Comparison of ENCODE assay signal across 18 cellular contexts in genomic region chr11:114089748-114090147, GRCh38. TPM values are rescaled to one million over a fixed set of nuclear protein-coding genes. Genes with fewer than 3 reads are reported as not detected.
DNase-seq lines count a peak whose midpoint lies in the region; ATAC-seq and TF ChIP-seq lines count a peak whose summit lies in the region.
"Had no signal": no experiment of that assay in that cellular context is flagged by ENCODE, and none has a peak within 500 bp of the region (broad histone marks: within the 10 kb centered on the region; RNA-seq: fewer than 3 reads in every experiment).

No MANE protein-coding gene starts in this region.

- H3K36me3 ChIP-seq in upper lobe of left lung: peaks cover 0 to 66% (median 33%) of the 10 kb centered on the region in 4 donors

- H3K4me1 ChIP-seq in upper lobe of left lung: peaks cover 92 to 98% (median 96%) of the 10 kb centered on the region in 4 donors

- peaks cover 5% of the 10 kb centered on the region for H3K9me3 Mint-ChIP-seq in nephron progenitor cell
- H3K9me3 Mint-ChIP-seq: activated CD4-positive, alpha-beta memory T cell treated with anti-CD3 and anti-CD28 coated beads for 36 hours; activated naive CD8-positive, alpha-beta T cell treated with anti-CD3 and anti-CD28 coated beads, Interleukin-2, amount 50 U/mL, for 24 hours; nephron had no signal

- peaks cover 7% of the 10 kb centered on the region for H3K36me3 Mint-ChIP-seq in nephron progenitor cell (ENCODE audit: low read depth)
- H3K36me3 Mint-ChIP-seq: activated CD4-positive, alpha-beta memory T cell treated with anti-CD3 and anti-CD28 coated beads for 36 hours had no signal

- no peaks in the 10 kb centered on the region for H3K27me3 ChIP-seq in upper lobe of left lung

- H3K4me3 Mint-ChIP-seq in nephron progenitor cell: no peak overlapping the region
- H3K4me3 Mint-ChIP-seq: activated CD4-positive, alpha-beta memory T cell treated with anti-CD3 and anti-CD28 coated beads for 36 hours; activated naive CD8-positive, alpha-beta T cell treated with anti-CD3 and anti-CD28 coated beads, Interleukin-2, amount 50 U/mL, for 24 hours; nephron had no signal

- DNase-seq in caudate nucleus (lab: John Stamatoyannopoulos, UW): peak in 1 of 61 donors; percentile 16
- DNase-seq in cardiac septum (ENCODE audit: low spot score): peak; percentile 63
- no peak for DNase-seq in nephron progenitor cell
- DNase-seq in upper lobe of left lung: no peak
- no peak for DNase-seq in SKM-1 (lab: John Stamatoyannopoulos, UW; ENCODE audit: unreplicated experiment)
- DNase-seq in SKM-1 treated with dmso at 0.1 percent for 144 hours (lab: John Stamatoyannopoulos, UW; ENCODE audit: unreplicated experiment): no peak
- DNase-seq: activated CD4-positive, alpha-beta memory T cell treated with anti-CD3 and anti-CD28 coated beads for 36 hours; activated naive CD8-positive, alpha-beta T cell treated with anti-CD3 and anti-CD28 coated beads, Interleukin-2, amount 50 U/mL, for 24 hours; activated T-cell treated with anti-CD3 and anti-CD28 coated beads, Interleukin-2, amount 50 U/mL, for 48 hours; AML-193; foreskin fibroblast; mesendoderm; NCI-H1417 treated with DMSO at 0.1 percent for 48 hours; SW 1271 had no signal

- H3K4me3 ChIP-seq in upper lobe of left lung: no peak overlapping the region

- H3K4me1 Mint-ChIP-seq in nephron progenitor cell: peaks cover 88% of the 10 kb centered on the region

- no peak for ATAC-seq in upper lobe of left lung (ENCODE audit: low FRiP score in 2 of 2)
- no peak for ATAC-seq in GM18519 (IDR thresholded peaks at IDR 0.05; ENCODE audit: low FRiP score, unreplicated experiment)
- ATAC-seq: activated naive CD8-positive, alpha-beta T cell treated with anti-CD3 and anti-CD28 coated beads, Interleukin-2, amount 50 U/mL, for 24 hours had no signal

- 46 to 66% methylated on average over 2 to 4 of the region's 4 CpGs for WGBS in upper lobe of left lung, 2 donors

- TF ChIP-seq CTCF in nephron progenitor cell (IDR thresholded peaks at IDR 0.05): no peak
- no peak for TF ChIP-seq CTCF in upper lobe of left lung (IDR thresholded peaks at IDR 0.05)

- no peaks in the 10 kb centered on the region for H3K9me3 ChIP-seq in upper lobe of left lung

- no peak for TF ChIP-seq POLR2A in upper lobe of left lung (IDR thresholded peaks at IDR 0.05)

- peaks cover 3% of the 10 kb centered on the region for H3K27me3 Mint-ChIP-seq in nephron progenitor cell (ENCODE audit: low read depth, poor library complexity)
- H3K27me3 Mint-ChIP-seq: activated CD4-positive, alpha-beta memory T cell treated with anti-CD3 and anti-CD28 coated beads for 36 hours; activated naive CD8-positive, alpha-beta T cell treated with anti-CD3 and anti-CD28 coated beads, Interleukin-2, amount 50 U/mL, for 24 hours had no signal

- H3K27ac ChIP-seq in caudate nucleus (ENCODE audit: low read depth, low read length) (peak overlapping the region; percentile 82), upper lobe of left lung (peak overlapping the region; percentile 38 to 87 (median 76))

- peak overlapping the region; percentile 99 for H3K27ac Mint-ChIP-seq in nephron progenitor cell
- H3K27ac Mint-ChIP-seq: activated CD4-positive, alpha-beta memory T cell treated with anti-CD3 and anti-CD28 coated beads for 36 hours; activated naive CD8-positive, alpha-beta T cell treated with anti-CD3 and anti-CD28 coated beads, Interleukin-2, amount 50 U/mL, for 24 hours had no signal

- intact Hi-C loops in cardiac septum (cut with DNase I): no loop called here

- no peak for TF ChIP-seq EP300 in upper lobe of left lung (IDR thresholded peaks at IDR 0.05)

RNA-seq across cellular contexts. Expression of gene ZBTB16, which starts 30.2 kb away (rescaled TPM):
- total RNA-seq in cardiac septum: 25.4 TPM
- total RNA-seq in upper lobe of left lung: 100 to 1,000 TPM; 110 to 584 (median 179) TPM
- total RNA-seq: G401, RPMI7951 had no signal
